ENCODE assay signal across 6 cellular contexts in the genomic region with DNA sequence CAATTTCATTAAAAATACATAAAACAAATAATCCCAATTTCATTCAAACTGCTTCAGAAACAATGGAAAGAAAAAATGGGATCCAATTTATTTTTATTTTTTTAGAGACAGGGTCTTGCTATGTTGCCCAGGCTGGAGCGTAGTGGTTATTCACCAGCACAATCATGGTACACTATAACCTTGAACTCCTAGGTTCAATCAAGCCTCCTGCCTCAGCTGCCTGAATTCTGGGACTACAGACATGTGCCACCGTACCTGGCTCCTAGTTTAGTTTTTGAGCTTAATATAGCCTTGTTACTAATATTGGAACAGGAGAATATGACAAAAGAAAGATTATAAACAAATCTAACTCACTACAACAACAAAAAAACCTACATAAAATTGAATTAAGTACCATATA.
"Had no signal": no experiment of that assay in that cellular context is flagged by ENCODE, and none has a peak within 500 bp of the region (broad histone marks: within the 10 kb centered on the region; RNA-seq: fewer than 3 reads in every experiment).

No MANE protein-coding gene starts in this region.

- DNase-seq: IMR-90, KBM-7, KG1 had no signal

- H3K9ac ChIP-seq: KMS-11 had no signal

- H3K4me2 ChIP-seq: KMS-11 had no signal

- H3K27ac ChIP-seq: HL-60, KMS-11 had no signal

- FAIRE-seq: HTR-8/SVneo had no signal
